Comparison of ENCODE assay signal across 8 cellular contexts in the genomic region with DNA sequence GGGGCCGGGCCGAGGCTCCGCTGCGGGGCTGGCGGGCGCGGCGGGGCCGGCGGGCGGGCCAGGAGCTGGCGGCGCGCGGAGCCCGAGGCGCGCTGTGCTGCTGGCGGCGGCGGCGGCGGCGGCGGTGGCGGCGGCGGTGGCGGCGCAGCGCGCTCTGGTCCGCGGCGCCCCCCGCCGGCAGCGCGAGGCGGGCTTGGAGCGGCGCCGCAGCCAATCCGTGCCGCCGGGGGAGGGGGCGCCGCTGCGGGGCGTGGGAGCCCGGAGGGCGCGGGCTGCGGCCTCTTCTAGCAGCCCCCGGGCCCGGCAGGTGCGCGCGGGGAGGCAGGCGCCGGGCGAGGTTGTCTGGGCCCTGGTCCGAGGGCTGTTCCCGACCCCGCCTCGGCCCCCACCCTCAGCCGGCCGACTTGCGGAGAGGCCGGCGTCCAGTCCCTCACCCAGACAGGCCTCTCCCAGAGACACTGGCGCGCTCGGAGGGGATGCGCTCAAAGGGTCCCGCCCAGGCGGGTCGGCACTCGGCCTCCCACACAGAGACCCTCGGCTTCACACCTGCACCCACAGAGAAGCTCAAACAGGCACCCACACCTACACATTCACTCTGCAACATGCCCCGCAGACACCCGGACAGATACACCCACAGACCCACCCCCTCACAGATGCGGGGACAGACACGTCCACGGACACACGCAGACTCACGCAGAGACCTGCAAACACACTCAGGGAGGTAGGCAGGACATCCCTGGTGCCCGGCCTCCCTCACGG. TPM values are rescaled to one million over a fixed set of nuclear protein-coding genes. Genes with fewer than 3 reads are reported as not detected.
DNase-seq lines count a peak whose midpoint lies in the region; ATAC-seq and TF ChIP-seq lines count a peak whose summit lies in the region.

RIMS4 (minus strand) TSS at position 156 of the 759 bp plus-strand sequence. CDS start 275 bp downstream, outside the sequence.

- H3K4me3 Mint-ChIP-seq in Calu3 (ENCODE audit: low read depth, unreplicated experiment): peak within 1 kb of the TSS; percentile 64
- peak within 1 kb of the TSS; percentile 78 for H3K4me3 Mint-ChIP-seq in neural crest cell

- peaks cover 5% of the 10 kb centered on the region for H3K4me1 Mint-ChIP-seq in Calu3 (ENCODE audit: low read depth, unreplicated experiment)
- peaks cover 16% of the 10 kb centered on the region for H3K4me1 Mint-ChIP-seq in neural crest cell

- TF ChIP-seq CTCF in Calu3 (IDR thresholded peaks at IDR 0.05; ENCODE audit: unreplicated experiment) (peak; percentile 12), neural crest cell (conservative IDR thresholded peaks at IDR 0.05) (no peak)

- H3K36me3 Mint-ChIP-seq in Calu3 (ENCODE audit: insufficient read depth, unreplicated experiment) (peaks cover 8% of the 10 kb centered on the region), neural crest cell (ENCODE audit: low read depth) (no peaks in the 10 kb centered on the region)

- H3K27ac Mint-ChIP-seq in Calu3 (ENCODE audit: unreplicated experiment) (peak within 1 kb of the TSS; percentile 27), neural crest cell (ENCODE audit: unreplicated experiment) (no peak within 1 kb of the TSS)

- no TSS peak for BruUV-seq in Calu3 (replicated peaks; lab: Mats Ljungman, UMichigan)

- intact Hi-C loops in Calu3 (cut with micrococcal nuclease; ENCODE audit: unreplicated experiment): no loop called here

- DNase-seq in Calu3 (peak; percentile 41), NCI-H1105 treated with DMSO at 0.1 percent for 48 hours (lab: John Stamatoyannopoulos, UW) (peak; percentile 61), cerebellar cortex (ENCODE audit: low spot score) (peak; percentile 19), neural crest cell (ENCODE audit: low read depth, low spot score) (peak; percentile 20), hippocampal formation (lab: John Stamatoyannopoulos, UW) (no peak)
- DNase-seq in activated CD4-positive, alpha-beta T cell treated with anti-CD3 and anti-CD28 coated beads, Interleukin-2, amount 50 U/mL, for 1 hour: no peak

- no peaks in the 10 kb centered on the region for H3K9me3 Mint-ChIP-seq in Calu3 (ENCODE audit: low read depth, unreplicated experiment)
- H3K9me3 Mint-ChIP-seq in neural crest cell: no peaks in the 10 kb centered on the region

- ATAC-seq in HG02798 (IDR thresholded peaks at IDR 0.05; ENCODE audit: poor library complexity, unreplicated experiment) (no peak), HG02588 (IDR thresholded peaks at IDR 0.05; ENCODE audit: unreplicated experiment) (no peak)

- H3K27me3 Mint-ChIP-seq in Calu3 (ENCODE audit: unreplicated experiment) (peaks cover 91% of the 10 kb centered on the region), neural crest cell (ENCODE audit: low read depth) (peaks cover 72% of the 10 kb centered on the region)

- CTCF ChIA-PET in Calu3 (lab: Charles Lee): interaction anchor here (0.5 kb wide), 1 partner anchor 63 kb away, joined by 3 read pairs; no protein-coding TSS in a partner anchor

RNA-seq across cellular contexts. Expression of gene RIMS4, which starts in this region (rescaled TPM):
- total RNA-seq in Calu3 (2022): 0.40 and 0.91 TPM in 2 replicates
- 4.1 and 6.1 TPM in 2 replicates for total RNA-seq in neural crest cell

Comparison
In these comparisons a context has a peak if more than half of its experiments do, and no peak if none do; other contexts are left out.
1. Peak in DNase-seq in Calu3; RNA of the gene not detected or under 1 TPM.
2. DNase-seq: peak in NCI-H1105 treated with DMSO at 0.1 percent for 48 hours (single experiment), cerebellar cortex (single experiment) and neural crest cell (single experiment); none in hippocampal formation (0 of 2) and activated CD4-positive, alpha-beta T cell treated with anti-CD3 and anti-CD28 coated beads, Interleukin-2, amount 50 U/mL, for 1 hour (single experiment).